ENCODE assay signal across 14 cellular contexts in the genomic region with DNA sequence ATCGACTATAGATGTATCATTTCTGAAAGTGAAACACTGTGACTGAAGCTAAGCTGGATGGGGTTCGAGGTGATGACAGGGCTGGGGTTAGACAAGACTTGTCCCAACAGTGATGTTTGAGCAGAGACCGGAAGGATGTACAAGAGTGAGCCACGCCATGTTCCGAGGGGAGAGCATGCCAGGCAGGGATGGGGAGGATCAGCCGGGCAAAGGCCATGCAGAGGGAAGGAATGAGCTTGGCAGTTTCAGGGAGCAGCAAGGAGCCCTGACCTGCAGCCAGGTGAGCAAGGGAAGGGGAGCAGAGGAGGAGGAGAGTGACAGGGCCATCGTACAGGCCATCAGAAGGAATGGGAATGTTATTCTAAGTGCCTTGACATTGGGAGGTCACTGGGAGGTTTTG.
A peak's percentile ranks its signal among the peaks of the same experiment; 100 is the strongest.
DNase-seq lines count a peak whose midpoint lies in the region; ATAC-seq and TF ChIP-seq lines count a peak whose summit lies in the region.
"Had no signal": no experiment of that assay in that cellular context is flagged by ENCODE, and none has a peak within 500 bp of the region (broad histone marks: within the 10 kb centered on the region; RNA-seq: fewer than 3 reads in every experiment).

No MANE protein-coding gene starts in this region.

- no peak overlapping the region for H4K5ac ChIP-seq in H9 (ENCODE audit: insufficient read length, low read depth, low read length)

- H2BK15ac ChIP-seq in H9 (ENCODE audit: low read depth, low read length) (no peak overlapping the region), neuronal stem cell (ENCODE audit: low read length) (no peak overlapping the region)

- H3K79me1 ChIP-seq in H9 (ENCODE audit: insufficient read depth, low read depth, low read length, poor library complexity, severe bottlenecking) (no peaks in the 10 kb centered on the region), neuronal stem cell (ENCODE audit: low read depth, low read length) (no peaks in the 10 kb centered on the region)

- no peak for ATAC-seq in HG02588 (IDR thresholded peaks at IDR 0.05; ENCODE audit: unreplicated experiment)
- ATAC-seq: GM12878 had no signal

- H3K36me3 Mint-ChIP-seq in H9 (ENCODE audit: insufficient read depth in 1 of 3, low read depth in 3 of 3) (no peaks in the 10 kb centered on the region; a peak in 1 of 7 replicates), endodermal cell (ENCODE audit: low read depth) (no peaks in the 10 kb centered on the region)

- no peak overlapping the region for H3K4ac ChIP-seq in H9 (ENCODE audit: low read depth, low read length)
- no peak overlapping the region for H3K4ac ChIP-seq in neuronal stem cell (ENCODE audit: low read length)

- H3K27me3 ChIP-seq in BLaER1 (no peaks in the 10 kb centered on the region), H9 (ENCODE audit: insufficient read depth, low read length) (no peaks in the 10 kb centered on the region), endodermal cell (ENCODE audit: control insufficient read depth, insufficient read depth, low read length, poor library complexity, severe bottlenecking) (no peaks in the 10 kb centered on the region), neuronal stem cell (ENCODE audit: control insufficient read depth in 3 of 3, insufficient read depth in 3 of 3, low read depth in 1 of 3, low read length in 3 of 3) (no peaks in the 10 kb centered on the region)

- H3K4me1 ChIP-seq in BLaER1 (peaks cover 100% of the 10 kb centered on the region), H9 (ENCODE audit: insufficient read depth, low read length) (peaks cover 3% of the 10 kb centered on the region; the same call in 1 of the 2 replicates), endodermal cell (ENCODE audit: control insufficient read depth, insufficient read depth, low read length) (no peaks in the 10 kb centered on the region), neuronal stem cell (ENCODE audit: control insufficient read depth in 2 of 2, insufficient read depth in 1 of 2, low read depth in 1 of 2, low read length in 2 of 2) (peaks cover 0 to 4% of the 10 kb centered on the region in 2 donors)

- H3K4me1 Mint-ChIP-seq in H9 (peaks cover 21 to 24% of the 10 kb centered on the region in 2 experiments), endodermal cell (peaks cover 10% of the 10 kb centered on the region)

- H3K27ac Mint-ChIP-seq in H9 (peak overlapping the region in 2 of 3 experiments; percentile 19 to 45; a peak in 2 of 7 replicates), endodermal cell (no peak overlapping the region)
- H3K27ac Mint-ChIP-seq: CD4-positive, alpha-beta T cell had no signal

- no peaks in the 10 kb centered on the region for H3K9me3 Mint-ChIP-seq in H9
- no peaks in the 10 kb centered on the region for H3K9me3 Mint-ChIP-seq in endodermal cell
- H3K9me3 Mint-ChIP-seq: CD4-positive, alpha-beta T cell had no signal

- H3K9ac ChIP-seq in BLaER1 (no peak overlapping the region), H9 (ENCODE audit: extremely low read depth, insufficient read length, low read length) (no peak overlapping the region), endodermal cell (ENCODE audit: extremely low read depth, low read length, poor library complexity, severe bottlenecking) (no peak overlapping the region), neuronal stem cell (ENCODE audit: low read depth, low read length, poor library complexity) (no peak overlapping the region)

- no peak overlapping the region for H3K23ac ChIP-seq in H9 (ENCODE audit: insufficient read length, low read depth, low read length)
- H3K23ac ChIP-seq in neuronal stem cell (ENCODE audit: low read depth, low read length, poor library complexity), result peak overlapping the region; percentile 18

- TF ChIP-seq CTCF in H9 (conservative IDR thresholded peaks at IDR 0.05), result no peak
- peak; percentile 11 for TF ChIP-seq CTCF in endodermal cell (conservative IDR thresholded peaks at IDR 0.05)

- 0 out of 2 replicates have a peak overlapping the region, but pooled peaks have one; percentile 7 for H3K4me2 ChIP-seq in BLaER1
- H3K4me2 ChIP-seq in H9 (ENCODE audit: insufficient read depth, insufficient read length, low read length), result no peak overlapping the region
- no peak overlapping the region for H3K4me2 ChIP-seq in neuronal stem cell (ENCODE audit: insufficient read depth, low read length, poor library complexity, severe bottlenecking)

- no CpG with 5 or more reads among the region's 7 CpGs for WGBS in H9 (ENCODE audit: extremely low coverage, insufficient read length, low lambda C conversion rate)
- 90 to 95% methylated on average over 4 to 7 of the region's 7 CpGs for WGBS in endodermal cell (ENCODE audit: insufficient coverage in 1 of 2, insufficient read length in 1 of 2), 2 experiments
- no CpG with 5 or more reads among the region's 7 CpGs for WGBS in neuronal stem cell (ENCODE audit: extremely low coverage in 2 of 2, insufficient read length in 2 of 2, insufficient replicate concordance in 1 of 2), 2 donors

- no peak overlapping the region for H3K56ac ChIP-seq in H9 (ENCODE audit: insufficient read length, low read depth, low read length)

- H2AFZ ChIP-seq in H9 (ENCODE audit: low read length) (no peak overlapping the region), neuronal stem cell (ENCODE audit: low read length) (no peak overlapping the region)

- no peak overlapping the region for H3T11ph ChIP-seq in H9 (ENCODE audit: low read length)

- peaks cover 58% of the 10 kb centered on the region for H3K9me3 ChIP-seq in BLaER1
- no peaks in the 10 kb centered on the region for H3K9me3 ChIP-seq in H9 (ENCODE audit: control insufficient read depth, low read depth, low read length)
- H3K9me3 ChIP-seq in endodermal cell (ENCODE audit: control insufficient read depth, low read length), result no peaks in the 10 kb centered on the region
- no peaks in the 10 kb centered on the region for H3K9me3 ChIP-seq in neuronal stem cell (replicated peaks in 1 of 2; ENCODE audit: control insufficient read depth in 2 of 2, insufficient read depth in 1 of 2, low read depth in 1 of 2, low read length in 2 of 2)

- H3K27ac ChIP-seq in BLaER1, result peak overlapping the region; percentile 81
- H3K27ac ChIP-seq in H9 (ENCODE audit: insufficient read length, low read depth, low read length), result no peak overlapping the region
- H3K27ac ChIP-seq in endodermal cell (ENCODE audit: low read depth, low read length), result no peak overlapping the region
- H3K27ac ChIP-seq in neuronal stem cell (replicated peaks; ENCODE audit: low read length), result no peak overlapping the region

- H3K4me3 ChIP-seq in BLaER1 (no peak overlapping the region), endodermal cell (ENCODE audit: low read length) (no peak overlapping the region), neuronal stem cell (ENCODE audit: low read length in 2 of 2) (no peak overlapping the region)
- H3K4me3 ChIP-seq: GM12878 had no signal

- H4K8ac ChIP-seq in H9 (replicated peaks; ENCODE audit: insufficient read length, low read depth, low read length), result no peak overlapping the region
- no peak overlapping the region for H4K8ac ChIP-seq in neuronal stem cell (ENCODE audit: low read depth, low read length)

- H3K14ac ChIP-seq in H9 (ENCODE audit: insufficient read depth, low read length), result no peak overlapping the region
- H3K14ac ChIP-seq in neuronal stem cell (ENCODE audit: low read length), result no peak overlapping the region

- no peak overlapping the region for H2BK20ac ChIP-seq in H9 (ENCODE audit: low read depth, low read length, poor library complexity, severe bottlenecking)

- no peak for DNase-seq in H9
- DNase-seq in endodermal cell, result no peak
- DNase-seq in neuronal stem cell (ENCODE audit: low spot score), result no peak
- no peak for DNase-seq in activated naive CD4-positive, alpha-beta T cell treated with Interleukin-2 at 50 U/mL for 16 hours
- DNase-seq in stimulated activated CD4-positive, alpha-beta T cell treated with anti-CD3 and anti-CD28 coated beads, Interleukin-4, amount 100 ng/mL, for 24 hours, result no peak
- DNase-seq: 8988T; C1 segment of cervical spinal cord; Calu3; CD4-positive, alpha-beta T cell; DMS 273 treated with DMSO at 0.1 percent for 48 hours; IMR-90 had no signal

- H4K20me1 ChIP-seq in BLaER1, result no peaks in the 10 kb centered on the region
- no peaks in the 10 kb centered on the region for H4K20me1 ChIP-seq in H9 (ENCODE audit: control insufficient read depth, insufficient read depth, insufficient read length)

- H3K23me2 ChIP-seq in H9 (ENCODE audit: insufficient read length, low read depth, low read length, poor library complexity, severe bottlenecking), result no peaks in the 10 kb centered on the region

- no peak overlapping the region for H3K18ac ChIP-seq in H9 (ENCODE audit: insufficient read length, low read depth, low read length)
- no peak overlapping the region for H3K18ac ChIP-seq in neuronal stem cell (ENCODE audit: low read length)

- H3K4me3 Mint-ChIP-seq in H9 (no peak overlapping the region), endodermal cell (no peak overlapping the region)
- H3K4me3 Mint-ChIP-seq: CD4-positive, alpha-beta T cell had no signal

- H3K36me3 ChIP-seq in BLaER1, result peaks cover 26% of the 10 kb centered on the region
- H3K36me3 ChIP-seq in endodermal cell (ENCODE audit: control insufficient read depth, insufficient read depth, low read length), result no peaks in the 10 kb centered on the region
- H3K36me3 ChIP-seq in neuronal stem cell (replicated peaks in 1 of 2; ENCODE audit: control insufficient read depth in 2 of 2, insufficient read depth in 2 of 2, low read length in 2 of 2), result no peaks in the 10 kb centered on the region

- no peaks in the 10 kb centered on the region for H3K79me2 ChIP-seq in H9 (ENCODE audit: insufficient read depth, low read length)

- no peak overlapping the region for H2BK120ac ChIP-seq in H9 (ENCODE audit: low read depth, low read length, poor library complexity, severe bottlenecking)
- H2BK120ac ChIP-seq in neuronal stem cell (ENCODE audit: low read depth, low read length), result no peak overlapping the region

- H2AK5ac ChIP-seq in H9 (ENCODE audit: insufficient read length, low read length), result no peak overlapping the region
- no peak overlapping the region for H2AK5ac ChIP-seq in neuronal stem cell (ENCODE audit: low read depth, low read length)

- H3K27me3 Mint-ChIP-seq in H9 (ENCODE audit: low read depth), result no peaks in the 10 kb centered on the region; the same call in none of the 2 replicates
- no peaks in the 10 kb centered on the region for H3K27me3 Mint-ChIP-seq in endodermal cell (ENCODE audit: insufficient read depth)

- no peak overlapping the region for H2BK5ac ChIP-seq in H9 (ENCODE audit: insufficient read length, low read length)
- no peak overlapping the region for H2BK5ac ChIP-seq in neuronal stem cell (ENCODE audit: low read length)

- no peak overlapping the region for H4K91ac ChIP-seq in H9 (ENCODE audit: insufficient read length, low read depth, low read length)
- H4K91ac ChIP-seq in neuronal stem cell (ENCODE audit: low read depth, low read length, poor library complexity), result no peak overlapping the region

- H2BK12ac ChIP-seq in H9 (ENCODE audit: insufficient read length, low read depth, low read length), result no peak overlapping the region
- no peak overlapping the region for H2BK12ac ChIP-seq in neuronal stem cell (ENCODE audit: low read length)
